19 cellular contexts compared by ENCODE assay signal in genomic region chr10:100688201-100688600, GRCh38.
DNase-seq lines count a peak whose midpoint lies in the region; ATAC-seq and TF ChIP-seq lines count a peak whose summit lies in the region.
"Had no signal": no experiment of that assay in that cellular context is flagged by ENCODE, and none has a peak within 500 bp of the region (broad histone marks: within the 10 kb centered on the region; RNA-seq: fewer than 3 reads in every experiment).

No MANE protein-coding gene starts in this region.

- no peaks in the 10 kb centered on the region for H3F3A ChIP-seq in Loucy (ENCODE audit: low read depth)

- no peak for DNase-seq in activated naive CD8-positive, alpha-beta T cell treated with anti-CD3 and anti-CD28 coated beads, Interleukin-2, amount 50 U/mL, for 24 hours
- DNase-seq in nephron progenitor cell = no peak
- DNase-seq in activated CD4-positive, alpha-beta T cell treated with anti-CD3 and anti-CD28 coated beads, Interleukin-2, amount 50 U/mL, for 4 hours = no peak
- DNase-seq: ACHN; C1 segment of cervical spinal cord; CD4-positive, CD25-positive, alpha-beta regulatory T cell; CD8-positive, alpha-beta memory T cell; COR-L47; DMS 273 treated with DMSO at 0.1 percent for 48 hours; DMS53; DND-41; EL; GOT3; H9 had no signal

- no peaks in the 10 kb centered on the region for H4K20me1 ChIP-seq in Loucy (ENCODE audit: insufficient read depth, low read length, poor library complexity, severe bottlenecking)

- H3K9me2 ChIP-seq in Loucy (replicated peaks; ENCODE audit: low read depth, low read length) = no peaks in the 10 kb centered on the region

- TF ChIP-seq CTCF in Loucy (conservative IDR thresholded peaks at IDR 0.05; ENCODE audit: low read length) = no peak
- no peak for TF ChIP-seq CTCF in nephron progenitor cell (IDR thresholded peaks at IDR 0.05)

- H3K9me3 ChIP-seq in Loucy (ENCODE audit: insufficient read depth, low read depth, low read length) = no peaks in the 10 kb centered on the region
- H3K9me3 ChIP-seq: BE2C had no signal

- no peaks in the 10 kb centered on the region for H3K27me3 ChIP-seq in Loucy (ENCODE audit: insufficient read depth, low read length, poor library complexity, severe bottlenecking)
- H3K27me3 ChIP-seq: BE2C had no signal

- H3K4me3 ChIP-seq in Loucy (ENCODE audit: low read length, poor library complexity, severe bottlenecking) = peak overlapping the region; percentile 60

- peak overlapping the region; percentile 60 for H3K9ac ChIP-seq in Loucy (ENCODE audit: low read depth, low read length, poor library complexity, severe bottlenecking)

- peak overlapping the region; percentile 63; the same call in 1 of the 2 replicates for H2AFZ ChIP-seq in Loucy (ENCODE audit: low read length)

- H3K27me3 Mint-ChIP-seq in activated naive CD8-positive, alpha-beta T cell = peaks cover 47% of the 10 kb centered on the region
- peaks cover 83% of the 10 kb centered on the region for H3K27me3 Mint-ChIP-seq in activated naive CD8-positive, alpha-beta T cell treated with anti-CD3 and anti-CD28 coated beads, Interleukin-2, amount 50 U/mL, for 24 hours
- H3K27me3 Mint-ChIP-seq in nephron progenitor cell (ENCODE audit: low read depth, poor library complexity) = peaks cover 11% of the 10 kb centered on the region

- H3K4me1 Mint-ChIP-seq in activated naive CD8-positive, alpha-beta T cell (ENCODE audit: low read depth) = peaks cover 7% of the 10 kb centered on the region
- H3K4me1 Mint-ChIP-seq in activated naive CD8-positive, alpha-beta T cell treated with anti-CD3 and anti-CD28 coated beads, Interleukin-2, amount 50 U/mL, for 24 hours = no peaks in the 10 kb centered on the region
- peaks cover 64% of the 10 kb centered on the region for H3K4me1 Mint-ChIP-seq in nephron progenitor cell

- H3K9me3 Mint-ChIP-seq in activated naive CD8-positive, alpha-beta T cell (ENCODE audit: low read depth) = no peaks in the 10 kb centered on the region
- no peaks in the 10 kb centered on the region for H3K9me3 Mint-ChIP-seq in activated naive CD8-positive, alpha-beta T cell treated with anti-CD3 and anti-CD28 coated beads, Interleukin-2, amount 50 U/mL, for 24 hours
- no peaks in the 10 kb centered on the region for H3K9me3 Mint-ChIP-seq in nephron progenitor cell
- H3K9me3 Mint-ChIP-seq: CD8-positive, alpha-beta memory T cell; H9 had no signal

- no peak for ATAC-seq in activated naive CD8-positive, alpha-beta T cell treated with anti-CD3 and anti-CD28 coated beads, Interleukin-2, amount 50 U/mL, for 24 hours
- ATAC-seq in GM21447 (IDR thresholded peaks at IDR 0.05; ENCODE audit: unreplicated experiment) (no peak), HG03439 (IDR thresholded peaks at IDR 0.05; ENCODE audit: unreplicated experiment) (no peak)

- H3K79me2 ChIP-seq in Loucy (ENCODE audit: insufficient read depth, low read length) = no peaks in the 10 kb centered on the region

- H3K27ac Mint-ChIP-seq in activated naive CD8-positive, alpha-beta T cell = peak overlapping the region; percentile 35
- H3K27ac Mint-ChIP-seq in activated naive CD8-positive, alpha-beta T cell treated with anti-CD3 and anti-CD28 coated beads, Interleukin-2, amount 50 U/mL, for 24 hours = no peak overlapping the region
- H3K27ac Mint-ChIP-seq in nephron progenitor cell = no peak overlapping the region
- H3K27ac Mint-ChIP-seq: CD4-positive, CD25-positive, alpha-beta regulatory T cell; CD8-positive, alpha-beta memory T cell; H9 had no signal

- H3K4me3 Mint-ChIP-seq in activated naive CD8-positive, alpha-beta T cell = no peak overlapping the region
- H3K4me3 Mint-ChIP-seq in activated naive CD8-positive, alpha-beta T cell treated with anti-CD3 and anti-CD28 coated beads, Interleukin-2, amount 50 U/mL, for 24 hours = no peak overlapping the region
- H3K4me3 Mint-ChIP-seq in nephron progenitor cell = peak overlapping the region; percentile 72
- H3K4me3 Mint-ChIP-seq: CD4-positive, CD25-positive, alpha-beta regulatory T cell; CD8-positive, alpha-beta memory T cell; H9 had no signal

- H3K4me2 ChIP-seq in Loucy (ENCODE audit: low read depth, low read length, poor library complexity, severe bottlenecking) = peak overlapping the region; percentile 72

- peaks cover 56% of the 10 kb centered on the region for H3K4me1 ChIP-seq in Loucy (ENCODE audit: insufficient read depth, low read length, poor library complexity, severe bottlenecking)

- no peaks in the 10 kb centered on the region for H3K36me3 ChIP-seq in Loucy (ENCODE audit: insufficient read depth, low read length)
- H3K36me3 ChIP-seq: BE2C had no signal

- H3K36me3 Mint-ChIP-seq in activated naive CD8-positive, alpha-beta T cell = no peaks in the 10 kb centered on the region
- H3K36me3 Mint-ChIP-seq in activated naive CD8-positive, alpha-beta T cell treated with anti-CD3 and anti-CD28 coated beads, Interleukin-2, amount 50 U/mL, for 24 hours (ENCODE audit: low read depth) = no peaks in the 10 kb centered on the region
- no peaks in the 10 kb centered on the region for H3K36me3 Mint-ChIP-seq in nephron progenitor cell (ENCODE audit: low read depth)
- H3K36me3 Mint-ChIP-seq: CD4-positive, CD25-positive, alpha-beta regulatory T cell had no signal
